In the genomic region with DNA sequence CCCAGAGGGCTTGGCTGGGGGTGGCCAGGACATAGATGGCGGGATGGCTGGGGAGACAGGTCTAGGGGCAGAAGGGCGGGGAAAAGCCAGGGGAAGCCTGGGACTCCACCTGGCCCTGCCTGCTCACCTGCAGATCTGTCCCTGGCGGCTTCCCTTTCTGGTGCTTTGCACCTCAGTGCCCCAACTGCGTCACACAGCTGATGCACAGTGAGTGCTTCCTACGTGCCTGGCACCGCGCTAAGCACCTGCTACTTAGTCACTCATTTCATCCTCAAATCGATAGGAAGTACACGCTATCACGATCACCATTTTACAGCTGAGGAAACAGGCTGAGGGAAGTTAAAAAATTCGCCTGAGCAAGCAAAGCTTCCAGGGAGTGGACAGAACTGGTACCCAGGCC, we compare ENCODE assay signal across 29 cellular contexts.
"Had no signal": no experiment of that assay in that cellular context is flagged by ENCODE, and none has a peak within 500 bp of the region (broad histone marks: within the 10 kb centered on the region; RNA-seq: fewer than 3 reads in every experiment).

No MANE protein-coding gene starts in this region.

- H3K27me3 ChIP-seq: adrenal gland, body of pancreas, gastroesophageal sphincter, hepatocyte, ovary, stomach, thyroid gland, upper lobe of left lung, vagina had no signal

- H3K4me3 ChIP-seq: adrenal gland, body of pancreas, gastroesophageal sphincter, hepatocyte, ovary, prostate gland, stomach, thyroid gland, upper lobe of left lung, vagina had no signal

- H3K9me3 Mint-ChIP-seq: activated naive CD8-positive, alpha-beta T cell treated with anti-CD3 and anti-CD28 coated beads for 36 hours; effector memory CD8-positive, alpha-beta T cell; naive B cell; nephron progenitor cell; stimulated activated naive B cell treated with anti-CD40 and anti-IgM and Interleukin-4, amounts not matched to agents 10 μg/mL and 1 μg/mL and 100 μg/mL, for 72 hours had no signal

- H3K4me1 ChIP-seq: body of pancreas, gastroesophageal sphincter, prostate gland, stomach, upper lobe of left lung, vagina had no signal

- H2AFZ ChIP-seq: hepatocyte had no signal

- H3K4me3 Mint-ChIP-seq: activated naive CD8-positive, alpha-beta T cell treated with anti-CD3 and anti-CD28 coated beads for 36 hours; effector memory CD8-positive, alpha-beta T cell; naive B cell; nephron progenitor cell; stimulated activated naive B cell treated with anti-CD40 and anti-IgM and Interleukin-4, amounts not matched to agents 10 μg/mL and 1 μg/mL and 100 μg/mL, for 72 hours had no signal

- H3K79me2 ChIP-seq: hepatocyte had no signal

- H3K4me1 Mint-ChIP-seq: activated naive CD8-positive, alpha-beta T cell treated with anti-CD3 and anti-CD28 coated beads for 36 hours had no signal

- H3K9me3 ChIP-seq: adrenal gland, body of pancreas, gastroesophageal sphincter, ovary, prostate gland, stomach, thyroid gland, upper lobe of left lung, vagina had no signal

- H3K36me3 ChIP-seq: adrenal gland, ovary, prostate gland, stomach, thyroid gland, upper lobe of left lung, vagina had no signal

- H3K27ac ChIP-seq: adrenal gland, body of pancreas, gastroesophageal sphincter, hepatocyte, ovary, prostate gland, stomach, thyroid gland, upper lobe of left lung, vagina had no signal

- H3K27ac Mint-ChIP-seq: activated naive CD8-positive, alpha-beta T cell treated with anti-CD3 and anti-CD28 coated beads for 36 hours; nephron progenitor cell; stimulated activated naive B cell treated with anti-CD40 and anti-IgM and Interleukin-4, amounts not matched to agents 10 μg/mL and 1 μg/mL and 100 μg/mL, for 72 hours had no signal

- H3K27me3 Mint-ChIP-seq: activated naive CD8-positive, alpha-beta T cell treated with anti-CD3 and anti-CD28 coated beads for 36 hours had no signal

- H3K4me2 ChIP-seq: hepatocyte had no signal

- ATAC-seq: body of pancreas; effector memory CD8-positive, alpha-beta T cell; gastroesophageal sphincter; left ventricle myocardium superior; sciatic nerve had no signal

- DNase-seq: activated CD4-positive, alpha-beta T cell treated with anti-CD3 and anti-CD28 coated beads for 48 hours; activated CD4-positive, alpha-beta T cell treated with anti-CD3 and anti-CD28 coated beads, Interleukin-2, amount 50 U/mL, for 48 hours; activated CD8-positive, alpha-beta memory T cell treated with anti-CD3 and anti-CD28 coated beads for 24 hours; activated effector memory CD4-positive, alpha-beta T cell treated with Interleukin-2 at 50 U/mL for 16 hours; activated naive CD4-positive, alpha-beta T cell treated with Interleukin-2 at 50 U/mL for 16 hours; activated naive CD8-positive, alpha-beta T cell treated with anti-CD3 and anti-CD28 coated beads for 36 hours; adrenal gland; aorta; body of pancreas; cortex of kidney; effector memory CD8-positive, alpha-beta T cell; islet precursor cell; left ventricle myocardium superior; naive B cell; nephron progenitor cell; ovary; retina; small intestine; stimulated activated CD4-positive, alpha-beta T cell treated with anti-CD3 and anti-CD28 coated beads, Interleukin-4, amount 100 ng/mL, for 24 hours; stimulated activated CD8-positive, alpha-beta memory T cell treated with anti-CD3 and anti-CD28 coated beads, Interleukin-4, amount 100 ng/mL, for 48 hours; stimulated activated naive B cell treated with anti-CD40 and anti-IgM and Interleukin-4, amounts not matched to agents 10 μg/mL and 1 μg/mL and 100 μg/mL, for 72 hours; stomach; thyroid gland; upper lobe of left lung had no signal

- H3K36me3 Mint-ChIP-seq: activated naive CD8-positive, alpha-beta T cell treated with anti-CD3 and anti-CD28 coated beads for 36 hours; naive B cell; stimulated activated naive B cell treated with anti-CD40 and anti-IgM and Interleukin-4, amounts not matched to agents 10 μg/mL and 1 μg/mL and 100 μg/mL, for 72 hours had no signal
